In genomic region chr18:36501100-36501499, GRCh38 we compare ENCODE assay signal across 28 cellular contexts.
DNase-seq lines count a peak whose midpoint lies in the region; ATAC-seq and TF ChIP-seq lines count a peak whose summit lies in the region.
"Had no signal": no experiment of that assay in that cellular context is flagged by ENCODE, and none has a peak within 500 bp of the region (broad histone marks: within the 10 kb centered on the region; RNA-seq: fewer than 3 reads in every experiment).

No MANE protein-coding gene starts in this region.

- H3K27ac Mint-ChIP-seq in activated T-cell treated with anti-CD3 and anti-CD28 coated beads, Interleukin-2, amount 50 U/mL, for 72 hours, result no peak overlapping the region
- H3K27ac Mint-ChIP-seq: activated CD4-positive, alpha-beta T cell treated with anti-CD3 and anti-CD28 coated beads, Interleukin-2, amount 10 ng/mL, durations not matched to agents 24 days and 14 days; B cell; immature natural killer cell had no signal

- H3K36me3 ChIP-seq in right atrium auricular region (no peaks in the 10 kb centered on the region), heart right ventricle (peaks cover 0 to 15% (median 0%) of the 10 kb centered on the region in 9 donors)
- H3K36me3 ChIP-seq: colonic mucosa, prostate gland had no signal

- peak; percentile 12 for ATAC-seq in Right ventricle myocardium inferior
- ATAC-seq in heart right ventricle, result peak; percentile 25 to 80 (median 72)
- no peak for ATAC-seq in HG03108 (IDR thresholded peaks at IDR 0.05; ENCODE audit: unreplicated experiment)
- no peak for ATAC-seq in activated T-cell treated with anti-CD3 and anti-CD28 coated beads, Interleukin-2, amount 50 U/mL, for 72 hours (replicated peaks in 1 of 2)
- ATAC-seq in GM19463 (IDR thresholded peaks at IDR 0.05; ENCODE audit: unreplicated experiment), result no peak
- ATAC-seq: Panc1 had no signal

- H3K4me1 Mint-ChIP-seq in activated T-cell treated with anti-CD3 and anti-CD28 coated beads, Interleukin-2, amount 50 U/mL, for 72 hours (ENCODE audit: low read depth), result no peaks in the 10 kb centered on the region
- H3K4me1 Mint-ChIP-seq: activated CD4-positive, alpha-beta T cell treated with anti-CD3 and anti-CD28 coated beads, Interleukin-2, amount 10 ng/mL, durations not matched to agents 24 days and 14 days; brain had no signal

- H3K27me3 ChIP-seq in right atrium auricular region (no peaks in the 10 kb centered on the region), heart right ventricle (no peaks in the 10 kb centered on the region)
- H3K27me3 ChIP-seq: colonic mucosa, esophagus muscularis mucosa had no signal

- 64 to 65% methylated on average over 2 of the region's 2 CpGs for WGBS in heart right ventricle, 2 donors

- peaks cover 0 to 5% of the 10 kb centered on the region in 2 donors for H3K4me1 ChIP-seq in right atrium auricular region
- peaks cover 0 to 52% (median 13%) of the 10 kb centered on the region in 9 donors for H3K4me1 ChIP-seq in heart right ventricle
- H3K4me1 ChIP-seq: colonic mucosa, prostate gland had no signal

- DNase-seq in Right ventricle myocardium inferior (ENCODE audit: missing footprints) (no peak), right atrium auricular region (ENCODE audit: low spot score) (no peak), NCI-H446 treated with DMSO at 0.1 percent for 48 hours (lab: John Stamatoyannopoulos, UW) (peak; percentile 77), heart right ventricle (peak; percentile 36 to 54), iPS-NIHi11 (ENCODE audit: low spot score) (no peak)
- no peak for DNase-seq in activated T-cell treated with anti-CD3 and anti-CD28 coated beads, Interleukin-2, amount 50 U/mL, for 72 hours
- DNase-seq: activated CD4-positive, alpha-beta T cell treated with anti-CD3 and anti-CD28 coated beads, Interleukin-2, amount 10 ng/mL, durations not matched to agents 24 days and 14 days; activated naive CD4-positive, alpha-beta T cell; activated T-cell treated with anti-CD3 and anti-CD28 coated beads, Interleukin-2, amount 50 U/mL, for 48 hours; CD8-positive, alpha-beta memory T cell; colonic mucosa; effector memory CD4-positive, alpha-beta T cell; hippocampal formation; immature natural killer cell; mesendoderm; NCI-H1930; NCI-H510A treated with DMSO at 0.1 percent for 48 hours; SIG-M5; stimulated activated CD4-positive, alpha-beta T cell treated with anti-CD3 and anti-CD28 coated beads, Interleukin-4, amount 100 ng/mL, for 4 hours; stimulated activated naive CD4-positive, alpha-beta T cell; T-helper 9 cell had no signal

- TF ChIP-seq CTCF in right atrium auricular region (IDR thresholded peaks at IDR 0.05), result no peak
- no peak for TF ChIP-seq CTCF in heart right ventricle (IDR thresholded peaks at IDR 0.05)

- no peaks in the 10 kb centered on the region for H3K9me3 ChIP-seq in right atrium auricular region
- H3K9me3 ChIP-seq in heart right ventricle, result no peaks in the 10 kb centered on the region
- H3K9me3 ChIP-seq: colonic mucosa, esophagus muscularis mucosa, prostate gland had no signal

- no peak overlapping the region for H3K4me3 ChIP-seq in right atrium auricular region
- H3K4me3 ChIP-seq in heart right ventricle, result no peak overlapping the region
- H3K4me3 ChIP-seq: colonic mucosa, esophagus muscularis mucosa, prostate gland had no signal

- intact Hi-C loops in Right ventricle myocardium inferior (cut with DNase I), result no loop called here
- intact Hi-C loops in heart right ventricle (cut with DNase I), result no loop called here

- H3K27me3 Mint-ChIP-seq in activated T-cell treated with anti-CD3 and anti-CD28 coated beads, Interleukin-2, amount 50 U/mL, for 72 hours (ENCODE audit: low read depth), result peaks cover 12% of the 10 kb centered on the region
- H3K27me3 Mint-ChIP-seq: activated CD4-positive, alpha-beta T cell treated with anti-CD3 and anti-CD28 coated beads, Interleukin-2, amount 10 ng/mL, durations not matched to agents 24 days and 14 days had no signal

- no peaks in the 10 kb centered on the region for H3K9me3 Mint-ChIP-seq in activated T-cell treated with anti-CD3 and anti-CD28 coated beads, Interleukin-2, amount 50 U/mL, for 72 hours
- H3K9me3 Mint-ChIP-seq: activated CD4-positive, alpha-beta T cell treated with anti-CD3 and anti-CD28 coated beads, Interleukin-2, amount 10 ng/mL, durations not matched to agents 24 days and 14 days; CD8-positive, alpha-beta memory T cell had no signal

- no peak overlapping the region for H3K4me3 Mint-ChIP-seq in activated T-cell treated with anti-CD3 and anti-CD28 coated beads, Interleukin-2, amount 50 U/mL, for 72 hours
- H3K4me3 Mint-ChIP-seq: activated CD4-positive, alpha-beta T cell treated with anti-CD3 and anti-CD28 coated beads, Interleukin-2, amount 10 ng/mL, durations not matched to agents 24 days and 14 days; B cell; brain; CD8-positive, alpha-beta memory T cell; immature natural killer cell had no signal

- no peak overlapping the region for H3K27ac ChIP-seq in right atrium auricular region
- H3K27ac ChIP-seq in heart right ventricle, result peak overlapping the region in 2 of 10 donors; percentile 1 to 28
- H3K27ac ChIP-seq: colonic mucosa, esophagus muscularis mucosa, prostate gland had no signal

- H3K36me3 Mint-ChIP-seq in activated T-cell treated with anti-CD3 and anti-CD28 coated beads, Interleukin-2, amount 50 U/mL, for 72 hours (ENCODE audit: insufficient read depth in 2 of 2), result no peaks in the 10 kb centered on the region
- H3K36me3 Mint-ChIP-seq: CD8-positive, alpha-beta memory T cell; immature natural killer cell had no signal

Comparison
In these comparisons a context has a peak if more than half of its experiments do, and no peak if none do; other contexts are left out.
1. DNase-seq: peak in NCI-H446 treated with DMSO at 0.1 percent for 48 hours (single experiment) and heart right ventricle (2 of 2); none in Right ventricle myocardium inferior (single experiment), right atrium auricular region (single experiment), activated T-cell treated with anti-CD3 and anti-CD28 coated beads, Interleukin-2, amount 50 U/mL, for 72 hours (0 of 2) and iPS-NIHi11 (single experiment).
2. ATAC-seq: peak in Right ventricle myocardium inferior (single experiment) and heart right ventricle (8 of 8); none in HG03108 (single experiment), activated T-cell treated with anti-CD3 and anti-CD28 coated beads, Interleukin-2, amount 50 U/mL, for 72 hours (0 of 2) and GM19463 (single experiment).